ENCODE assay signal across 19 cellular contexts in the genomic region with DNA sequence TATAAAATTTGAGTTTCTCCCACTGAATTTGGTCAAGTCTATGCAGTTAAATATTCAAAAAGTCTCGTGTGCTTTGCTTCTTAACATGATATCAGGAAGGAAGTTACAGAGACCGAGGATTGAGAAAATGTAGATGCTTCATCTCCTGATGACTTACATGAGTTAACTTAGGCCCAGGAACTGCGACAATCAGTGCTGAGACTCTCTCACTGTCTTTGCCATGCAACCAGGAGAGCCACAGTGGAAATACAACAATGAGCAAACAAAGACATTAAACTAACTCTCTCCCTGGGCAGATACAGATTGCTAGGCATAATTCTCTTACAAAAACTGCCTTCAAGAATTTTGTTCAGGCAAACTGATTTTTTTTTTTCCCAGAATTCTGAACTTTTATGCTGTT.
"Had no signal": no experiment of that assay in that cellular context is flagged by ENCODE, and none has a peak within 500 bp of the region (broad histone marks: within the 10 kb centered on the region; RNA-seq: fewer than 3 reads in every experiment).

No MANE protein-coding gene starts in this region.

- H3K4me3 Mint-ChIP-seq: activated naive CD4-positive, alpha-beta T cell treated with anti-CD3 and anti-CD28 coated beads, Interleukin-2, amount 50 U/mL, for 24 hours; immature natural killer cell; natural killer cell; stimulated activated naive CD8-positive, alpha-beta T cell treated with anti-CD3 and anti-CD28 coated beads, Interleukin-15, Interleukin-2, amounts not matched to agents 100 ng/mL and 50 ng/mL, for 24 hours had no signal

- ATAC-seq: natural killer cell had no signal

- DNase-seq: activated CD4-positive, alpha-beta T cell treated with anti-CD3 and anti-CD28 coated beads, Interleukin-2, amount 50 U/mL, for 4 hours; activated gamma-delta T cell; cortex of kidney; effector CD4-positive, alpha-beta T cell; foreskin fibroblast; immature natural killer cell; kidney glomerular epithelial cell; natural killer cell; nucleus accumbens; retina; stimulated activated CD4-positive, alpha-beta T cell treated with anti-CD3 and anti-CD28 coated beads, Interleukin-2, amount 100 ng/mL, for 24 hours; WERI-Rb-1 had no signal

- H3K9me3 ChIP-seq: ascending aorta, breast epithelium, vagina had no signal

- H3K27ac Mint-ChIP-seq: activated naive CD4-positive, alpha-beta T cell treated with anti-CD3 and anti-CD28 coated beads, Interleukin-2, amount 50 U/mL, for 24 hours; immature natural killer cell; natural killer cell; stimulated activated naive CD8-positive, alpha-beta T cell treated with anti-CD3 and anti-CD28 coated beads, Interleukin-15, Interleukin-2, amounts not matched to agents 100 ng/mL and 50 ng/mL, for 24 hours had no signal

- H3K27me3 ChIP-seq: ascending aorta, breast epithelium, hepatocyte, tibial nerve, vagina had no signal

- H3K79me2 ChIP-seq: hepatocyte had no signal

- H3K4me1 ChIP-seq: ascending aorta, breast epithelium, tibial nerve, vagina had no signal

- H3K27ac ChIP-seq: ascending aorta, breast epithelium, hepatocyte, tibial nerve, vagina, WERI-Rb-1 had no signal

- H3K36me3 ChIP-seq: ascending aorta, tibial nerve, vagina, WERI-Rb-1 had no signal

- H3K4me1 Mint-ChIP-seq: activated naive CD4-positive, alpha-beta T cell treated with anti-CD3 and anti-CD28 coated beads, Interleukin-2, amount 50 U/mL, for 24 hours; immature natural killer cell; natural killer cell had no signal

- H3K36me3 Mint-ChIP-seq: activated naive CD4-positive, alpha-beta T cell treated with anti-CD3 and anti-CD28 coated beads, Interleukin-2, amount 50 U/mL, for 24 hours; immature natural killer cell had no signal

- H3K4me3 ChIP-seq: ascending aorta, breast epithelium, hepatocyte, tibial nerve, vagina had no signal
